ENCODE assay signal across 1 cellular context in the genomic region with DNA sequence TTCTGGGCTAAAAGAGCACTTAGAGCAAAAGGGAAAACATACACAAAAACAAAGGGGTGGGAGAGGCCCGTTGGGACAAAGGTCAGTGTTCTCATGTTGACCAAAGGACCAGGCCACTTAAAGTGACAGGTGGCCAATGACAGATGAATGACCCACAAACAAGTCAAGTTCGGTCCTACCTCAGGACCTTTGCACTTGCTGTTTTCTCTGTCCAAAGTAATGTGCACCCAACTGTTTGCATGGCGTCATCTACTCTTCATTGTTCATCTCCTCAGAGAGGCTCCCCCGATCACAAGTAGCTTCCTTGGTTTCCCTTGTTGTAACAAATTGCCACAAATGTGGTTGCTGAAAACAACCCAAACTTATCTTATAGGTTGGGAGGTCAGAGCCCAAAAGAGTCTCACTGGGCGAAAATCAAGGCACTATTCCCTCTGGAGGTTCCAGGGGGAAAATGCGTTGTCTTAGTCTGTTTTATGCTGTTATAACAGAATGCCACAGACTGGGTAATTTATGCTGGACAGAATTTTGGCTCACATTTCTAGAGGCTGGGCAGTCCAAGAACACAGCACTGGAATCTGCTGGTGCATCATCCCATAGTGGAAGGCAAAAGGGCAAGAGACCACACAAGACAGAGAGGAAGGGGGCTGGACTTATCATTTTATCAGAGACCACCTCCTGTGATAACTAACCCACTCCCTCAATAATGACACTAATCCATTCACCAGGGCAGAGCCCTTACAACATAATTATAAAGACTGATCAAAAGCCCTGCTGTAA.
TF ChIP-seq lines count a peak whose summit lies in the region.

No MANE protein-coding gene starts in this region.

TF ChIP-seq in HepG2, 621 proteins besides CTCF, POLR2A, EP300 and RAD21 (continued from another document and continues in another):
- no peak for TF ChIP-seq TAF15 (IDR thresholded peaks at IDR 0.05; ENCODE audit: low read depth, low read length, poor library complexity, severe bottlenecking)
- TF ChIP-seq MTA1 (CRISPR knock-in tag; IDR thresholded peaks at IDR 0.05; ENCODE audit: borderline replicate concordance): 0 out of 2 replicates have a peak, but pooled peaks have one; percentile 38
- TF ChIP-seq NFYB (CRISPR knock-in tag; IDR thresholded peaks at IDR 0.05): no peak
- TF ChIP-seq FOXA1 (IDR thresholded peaks at IDR 0.05): no peak
- TF ChIP-seq FOXA1 (CRISPR knock-in tag; IDR thresholded peaks at IDR 0.05): peak; percentile 94
- TF ChIP-seq ZNF263 (CRISPR knock-in tag; IDR thresholded peaks at IDR 0.05): no peak
- TF ChIP-seq ASH2L (IDR thresholded peaks at IDR 0.05; ENCODE audit: insufficient read length, low read depth, low read length): peak; percentile 5
- TF ChIP-seq DRAP1 (CRISPR knock-in tag; IDR thresholded peaks at IDR 0.05): no peak
- no peak for TF ChIP-seq ZNF382 (CRISPR knock-in tag; IDR thresholded peaks at IDR 0.05; ENCODE audit: borderline replicate concordance)
- TF ChIP-seq, protein P1, sequence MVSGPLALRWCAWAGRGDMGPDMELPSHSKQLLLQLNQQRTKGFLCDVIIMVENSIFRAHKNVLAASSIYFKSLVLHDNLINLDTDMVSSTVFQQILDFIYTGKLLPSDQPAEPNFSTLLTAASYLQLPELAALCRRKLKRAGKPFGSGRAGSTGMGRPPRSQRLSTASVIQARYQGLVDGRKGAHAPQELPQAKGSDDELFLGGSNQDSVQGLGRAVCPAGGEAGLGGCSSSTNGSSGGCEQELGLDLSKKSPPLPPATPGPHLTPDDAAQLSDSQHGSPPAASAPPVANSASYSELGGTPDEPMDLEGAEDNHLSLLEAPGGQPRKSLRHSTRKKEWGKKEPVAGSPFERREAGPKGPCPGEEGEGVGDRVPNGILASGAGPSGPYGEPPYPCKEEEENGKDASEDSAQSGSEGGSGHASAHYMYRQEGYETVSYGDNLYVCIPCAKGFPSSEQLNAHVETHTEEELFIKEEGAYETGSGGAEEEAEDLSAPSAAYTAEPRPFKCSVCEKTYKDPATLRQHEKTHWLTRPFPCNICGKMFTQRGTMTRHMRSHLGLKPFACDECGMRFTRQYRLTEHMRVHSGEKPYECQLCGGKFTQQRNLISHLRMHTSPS (CRISPR knock-in tag; IDR thresholded peaks at IDR 0.05; ENCODE audit: low read depth): no peak
- no peak; the same call in 1 of the 2 replicates for TF ChIP-seq MXD4 (CRISPR knock-in tag; IDR thresholded peaks at IDR 0.05)
- TF ChIP-seq HNF4A (CRISPR knock-in tag; IDR thresholded peaks at IDR 0.05): peak; percentile 95
- 0 out of 2 replicates have a peak, but pooled peaks have one; percentile 30 for TF ChIP-seq ZNF724P (CRISPR knock-in tag; IDR thresholded peaks at IDR 0.05; ENCODE audit: borderline replicate concordance)
- peak; percentile 98; the same call in 1 of the 2 replicates for TF ChIP-seq CHD4 (IDR thresholded peaks at IDR 0.05; ENCODE audit: borderline replicate concordance, low read length)
- TF ChIP-seq, protein P2, sequence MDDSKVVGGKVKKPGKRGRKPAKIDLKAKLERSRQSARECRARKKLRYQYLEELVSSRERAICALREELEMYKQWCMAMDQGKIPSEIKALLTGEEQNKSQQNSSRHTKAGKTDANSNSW (CRISPR knock-in tag; IDR thresholded peaks at IDR 0.05; ENCODE audit: borderline replicate concordance): no peak
- peak; percentile 62; the same call in 1 of the 2 replicates for TF ChIP-seq ARNT2 (CRISPR knock-in tag; IDR thresholded peaks at IDR 0.05; ENCODE audit: low read depth)
- no peak for TF ChIP-seq ZSCAN25 (CRISPR knock-in tag; IDR thresholded peaks at IDR 0.05)
- TF ChIP-seq ZNF576 (CRISPR knock-in tag; IDR thresholded peaks at IDR 0.05): no peak
- peak; percentile 60; the same call in 1 of the 2 replicates for TF ChIP-seq MIXL1 (CRISPR knock-in tag; IDR thresholded peaks at IDR 0.05)
- TF ChIP-seq ZNF430 (CRISPR knock-in tag; IDR thresholded peaks at IDR 0.05): peak; percentile 59; the same call in 1 of the 2 replicates
- no peak for TF ChIP-seq ZNF770 (CRISPR knock-in tag; IDR thresholded peaks at IDR 0.05)
- peak; percentile 99 for TF ChIP-seq KDM1A (CRISPR knock-in tag; IDR thresholded peaks at IDR 0.05)
- TF ChIP-seq ZKSCAN1 (IDR thresholded peaks at IDR 0.05; ENCODE audit: low read length): no peak; the same call in 1 of the 2 replicates
- no peak for TF ChIP-seq ZFYVE20 (CRISPR knock-in tag; IDR thresholded peaks at IDR 0.05; ENCODE audit: borderline replicate concordance, low read depth)
- TF ChIP-seq, protein P3, sequence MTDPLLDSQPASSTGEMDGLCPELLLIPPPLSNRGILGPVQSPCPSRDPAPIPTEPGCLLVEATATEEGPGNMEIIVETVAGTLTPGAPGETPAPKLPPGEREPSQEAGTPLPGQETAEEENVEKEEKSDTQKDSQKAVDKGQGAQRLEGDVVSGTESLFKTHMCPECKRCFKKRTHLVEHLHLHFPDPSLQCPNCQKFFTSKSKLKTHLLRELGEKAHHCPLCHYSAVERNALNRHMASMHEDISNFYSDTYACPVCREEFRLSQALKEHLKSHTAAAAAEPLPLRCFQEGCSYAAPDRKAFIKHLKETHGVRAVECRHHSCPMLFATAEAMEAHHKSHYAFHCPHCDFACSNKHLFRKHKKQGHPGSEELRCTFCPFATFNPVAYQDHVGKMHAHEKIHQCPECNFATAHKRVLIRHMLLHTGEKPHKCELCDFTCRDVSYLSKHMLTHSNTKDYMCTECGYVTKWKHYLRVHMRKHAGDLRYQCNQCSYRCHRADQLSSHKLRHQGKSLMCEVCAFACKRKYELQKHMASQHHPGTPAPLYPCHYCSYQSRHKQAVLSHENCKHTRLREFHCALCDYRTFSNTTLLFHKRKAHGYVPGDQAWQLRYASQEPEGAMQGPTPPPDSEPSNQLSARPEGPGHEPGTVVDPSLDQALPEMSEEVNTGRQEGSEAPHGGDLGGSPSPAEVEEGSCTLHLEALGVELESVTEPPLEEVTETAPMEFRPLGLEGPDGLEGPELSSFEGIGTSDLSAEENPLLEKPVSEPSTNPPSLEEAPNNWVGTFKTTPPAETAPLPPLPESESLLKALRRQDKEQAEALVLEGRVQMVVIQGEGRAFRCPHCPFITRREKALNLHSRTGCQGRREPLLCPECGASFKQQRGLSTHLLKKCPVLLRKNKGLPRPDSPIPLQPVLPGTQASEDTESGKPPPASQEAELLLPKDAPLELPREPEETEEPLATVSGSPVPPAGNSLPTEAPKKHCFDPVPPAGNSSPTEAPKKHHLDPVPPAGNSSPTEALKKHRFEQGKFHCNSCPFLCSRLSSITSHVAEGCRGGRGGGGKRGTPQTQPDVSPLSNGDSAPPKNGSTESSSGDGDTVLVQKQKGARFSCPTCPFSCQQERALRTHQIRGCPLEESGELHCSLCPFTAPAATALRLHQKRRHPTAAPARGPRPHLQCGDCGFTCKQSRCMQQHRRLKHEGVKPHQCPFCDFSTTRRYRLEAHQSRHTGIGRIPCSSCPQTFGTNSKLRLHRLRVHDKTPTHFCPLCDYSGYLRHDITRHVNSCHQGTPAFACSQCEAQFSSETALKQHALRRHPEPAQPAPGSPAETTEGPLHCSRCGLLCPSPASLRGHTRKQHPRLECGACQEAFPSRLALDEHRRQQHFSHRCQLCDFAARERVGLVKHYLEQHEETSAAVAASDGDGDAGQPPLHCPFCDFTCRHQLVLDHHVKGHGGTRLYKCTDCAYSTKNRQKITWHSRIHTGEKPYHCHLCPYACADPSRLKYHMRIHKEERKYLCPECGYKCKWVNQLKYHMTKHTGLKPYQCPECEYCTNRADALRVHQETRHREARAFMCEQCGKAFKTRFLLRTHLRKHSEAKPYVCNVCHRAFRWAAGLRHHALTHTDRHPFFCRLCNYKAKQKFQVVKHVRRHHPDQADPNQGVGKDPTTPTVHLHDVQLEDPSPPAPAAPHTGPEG (CRISPR knock-in tag; IDR thresholded peaks at IDR 0.05): peak; percentile 51; the same call in 1 of the 2 replicates
- TF ChIP-seq HMG20B (CRISPR knock-in tag; conservative IDR thresholded peaks at IDR 0.05): no peak
- TF ChIP-seq MTA3 (CRISPR knock-in tag; IDR thresholded peaks at IDR 0.05): no peak
- no peak for TF ChIP-seq ZNF431 (CRISPR knock-in tag; IDR thresholded peaks at IDR 0.05; ENCODE audit: borderline replicate concordance, low read depth)
- peak; percentile 63 for TF ChIP-seq PATZ1 (CRISPR knock-in tag; IDR thresholded peaks at IDR 0.05)
- TF ChIP-seq ZNF788 (CRISPR knock-in tag; IDR thresholded peaks at IDR 0.05; ENCODE audit: borderline replicate concordance): peak; percentile 53; the same call in 1 of the 2 replicates
- no peak; the same call in 1 of the 2 replicates for TF ChIP-seq FOXJ3 (CRISPR knock-in tag; IDR thresholded peaks at IDR 0.05; ENCODE audit: borderline replicate concordance)
- no peak for TF ChIP-seq SP1 (IDR thresholded peaks at IDR 0.05)
- no peak for TF ChIP-seq SP1 (CRISPR knock-in tag; IDR thresholded peaks at IDR 0.05)
- TF ChIP-seq AHR (CRISPR knock-in tag; IDR thresholded peaks at IDR 0.05): no peak
- 0 out of 2 replicates have a peak, but pooled peaks have one; percentile 9 for TF ChIP-seq TRAFD1 (CRISPR knock-in tag; IDR thresholded peaks at IDR 0.05; ENCODE audit: borderline replicate concordance)
- TF ChIP-seq GLMP (CRISPR knock-in tag; IDR thresholded peaks at IDR 0.05; ENCODE audit: borderline replicate concordance): no peak
- TF ChIP-seq ZIK1 (CRISPR knock-in tag; IDR thresholded peaks at IDR 0.05; ENCODE audit: borderline replicate concordance, low read depth): no peak
- no peak for TF ChIP-seq RFX1 (IDR thresholded peaks at IDR 0.05)
- TF ChIP-seq KMT2A (CRISPR knock-in tag; IDR thresholded peaks at IDR 0.05): no peak; the same call in 1 of the 2 replicates
- no peak for TF ChIP-seq MBD4 (IDR thresholded peaks at IDR 0.05; ENCODE audit: borderline replicate concordance, low read length)
- TF ChIP-seq ZNF747 (CRISPR knock-in tag; IDR thresholded peaks at IDR 0.05; ENCODE audit: borderline replicate concordance): peak; percentile 49; the same call in 1 of the 2 replicates
- TF ChIP-seq ZNF619 (CRISPR knock-in tag; IDR thresholded peaks at IDR 0.05): no peak
- 0 out of 2 replicates have a peak, but pooled peaks have one; percentile 40 for TF ChIP-seq SOX13 (IDR thresholded peaks at IDR 0.05)
- peak in 1 of 2 experiments; percentile 92; a peak in 2 of 4 replicates for TF ChIP-seq SOX13 (CRISPR knock-in tag; conservative IDR thresholded peaks at IDR 0.05 in 1 of 2, IDR thresholded peaks at IDR 0.05 in 1 of 2)
- TF ChIP-seq KLF11 (CRISPR knock-in tag; IDR thresholded peaks at IDR 0.05): no peak
- TF ChIP-seq, protein P4, sequence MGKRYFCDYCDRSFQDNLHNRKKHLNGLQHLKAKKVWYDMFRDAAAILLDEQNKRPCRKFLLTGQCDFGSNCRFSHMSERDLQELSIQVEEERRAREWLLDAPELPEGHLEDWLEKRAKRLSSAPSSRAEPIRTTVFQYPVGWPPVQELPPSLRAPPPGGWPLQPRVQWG (CRISPR knock-in tag; IDR thresholded peaks at IDR 0.05; ENCODE audit: borderline replicate concordance, low read depth): no peak
- no peak for TF ChIP-seq POLR2G (IDR thresholded peaks at IDR 0.05; ENCODE audit: low read depth, low read length)
